In genomic region chr14:51240804-51241380, GRCh38 we compare ENCODE assay signal across 1 cellular context.
TF ChIP-seq lines count a peak whose summit lies in the region.

No MANE protein-coding gene starts in this region.

TF ChIP-seq in SK-N-SH treated with all-trans-retinoic acid at 6 μM for 48 hours, 23 proteins besides CTCF, POLR2A, EP300 and RAD21 (continued from another document):
- TF ChIP-seq CSRNP3 (CRISPR knock-in tag; IDR thresholded peaks at IDR 0.05) (no peak), ZFP3 (CRISPR knock-in tag; IDR thresholded peaks at IDR 0.05) (no peak), ZNF8 (CRISPR knock-in tag; IDR thresholded peaks at IDR 0.05) (no peak), TOX (CRISPR knock-in tag; IDR thresholded peaks at IDR 0.05; ENCODE audit: borderline replicate concordance) (no peak), ISL1 (CRISPR knock-in tag; IDR thresholded peaks at IDR 0.05) (no peak), PATZ1 (CRISPR knock-in tag; IDR thresholded peaks at IDR 0.05; ENCODE audit: borderline replicate concordance) (no peak)
